In genomic region chr9:72919246-72919945, GRCh38 we compare ENCODE assay signal across 16 cellular contexts. TPM values are rescaled to one million over a fixed set of nuclear protein-coding genes. Genes with fewer than 3 reads are reported as not detected.
DNase-seq lines count a peak whose midpoint lies in the region; ATAC-seq, FAIRE-seq and TF ChIP-seq lines count a peak whose summit lies in the region.
"Had no signal": no experiment of that assay in that cellular context is flagged by ENCODE, and none has a peak within 500 bp of the region (broad histone marks: within the 10 kb centered on the region; RNA-seq: fewer than 3 reads in every experiment).

No MANE protein-coding gene starts in this region.

- no peak for DNase-seq in A549 (ENCODE audit: low read depth in 1 of 2, low spot score in 1 of 2)
- DNase-seq in testis = no peak
- no peak for DNase-seq in NCI-H2107 treated with DMSO at 0.1 percent for 48 hours (lab: John Stamatoyannopoulos, UW; ENCODE audit: unreplicated experiment)
- DNase-seq in ecto neural progenitor cell (ENCODE audit: low spot score) = no peak
- DNase-seq in activated naive CD4-positive, alpha-beta T cell treated with Interleukin-2 at 50 U/mL for 16 hours = no peak
- DNase-seq: 8988T; C1 segment of cervical spinal cord; Calu3; CD4-positive, alpha-beta memory T cell; COR-L47; DND-41; GOT3; HCEC 1CT had no signal

- intact Hi-C loops in testis (cut with DNase I; ENCODE audit: low total_unique reads) = no loop called here

- peak; percentile 3 to 4; a peak in 3 of 6 replicates for ATAC-seq in A549

- H3K4me3 ChIP-seq in A549 (peak overlapping the region; percentile 18), testis (no peak overlapping the region)

- 42% methylated on average over 4 of the region's 4 CpGs for WGBS in A549 (ENCODE audit: missing lambda C conversion rate)
- 60 to 70% methylated on average over 4 of the region's 4 CpGs for WGBS in testis, 2 donors

- TF ChIP-seq POLR2A in A549 (IDR thresholded peaks at IDR 0.05; ENCODE audit: low read length) = no peak
- TF ChIP-seq POLR2A in testis (IDR thresholded peaks at IDR 0.05) = no peak

- no peaks in the 10 kb centered on the region for H3K36me3 ChIP-seq in testis (ENCODE audit: low read depth, missing control alignments)

- H3K27ac ChIP-seq in A549 (peak overlapping the region; percentile 72 to 75), testis (peak overlapping the region; percentile 35 to 48)

- H3K9me3 ChIP-seq in A549 (no peaks in the 10 kb centered on the region), testis (no peaks in the 10 kb centered on the region)

- TF ChIP-seq CTCF in A549 (IDR thresholded peaks at IDR 0.05) = no peak
- no peak for TF ChIP-seq CTCF in testis (IDR thresholded peaks at IDR 0.05)

- H3K4me2 ChIP-seq in A549 = peak overlapping the region; percentile 94

- POLR2A ChIA-PET in A549 (lab: Yijun Ruan, JAX) = interaction anchor here (0.6 to 1.5 kb wide), 3 partner anchors 23 to 47 kb away, joined by 3 read pairs; no protein-coding TSS in a partner anchor

- CTCF ChIA-PET in A549 (lab: Yijun Ruan, JAX) = interaction anchor here (1.0 to 5.3 kb wide), 6 partner anchors 10 to 161 kb away, joined by 3 to 36 read pairs (median 6); no protein-coding TSS in a partner anchor

- FAIRE-seq in A549 (lab: Jason Lieb, UNC) = peak; percentile 63
- peak; percentile 15 for FAIRE-seq in endometrium (lab: Jason Lieb, UNC)
- FAIRE-seq: G401.6, GM12892 had no signal

- TF ChIP-seq RAD21 in A549 (conservative IDR thresholded peaks at IDR 0.05 in 1 of 2, IDR thresholded peaks at IDR 0.05 in 1 of 2) = no peak

- H3K4me1 ChIP-seq in A549 (peaks cover 100% of the 10 kb centered on the region), testis (peaks cover 9% of the 10 kb centered on the region)

- H3K27me3 ChIP-seq in testis = no peaks in the 10 kb centered on the region

- no peak for TF ChIP-seq EP300 in A549 (IDR thresholded peaks at IDR 0.05)

TF ChIP-seq in A549, 52 proteins besides CTCF, POLR2A, EP300 and RAD21:
- TF ChIP-seq HEYL (CRISPR knock-in tag; IDR thresholded peaks at IDR 0.05) (no peak), TP53 (CRISPR knock-in tag; IDR thresholded peaks at IDR 0.05) (peak; percentile 20; the same call in 1 of the 2 replicates), EHF (CRISPR knock-in tag; IDR thresholded peaks at IDR 0.05) (no peak), HOXB5 (CRISPR knock-in tag; IDR thresholded peaks at IDR 0.05) (no peak), FOSB (CRISPR knock-in tag; IDR thresholded peaks at IDR 0.05) (peak; percentile 83), HMGXB4 (CRISPR knock-in tag; IDR thresholded peaks at IDR 0.05; ENCODE audit: borderline replicate concordance) (peak; percentile 71; the same call in 1 of the 2 replicates), FOSL2 (IDR thresholded peaks at IDR 0.05) (no peak), FOSL2 (CRISPR knock-in tag; IDR thresholded peaks at IDR 0.05) (no peak; the same call in 1 of the 2 replicates), ZFP36 (IDR thresholded peaks at IDR 0.05; ENCODE audit: borderline replicate concordance, partially characterized antibody) (no peak), RARB (CRISPR knock-in tag; IDR thresholded peaks at IDR 0.05) (peak; percentile 86; the same call in 1 of the 2 replicates), CBX2 (IDR thresholded peaks at IDR 0.05; ENCODE audit: borderline replicate concordance, low read depth) (no peak), HOXA7 (CRISPR knock-in tag; IDR thresholded peaks at IDR 0.05) (peak; percentile 93), HES2 (IDR thresholded peaks at IDR 0.05) (no peak), TFCP2L1 (CRISPR knock-in tag; IDR thresholded peaks at IDR 0.05) (no peak), POLR2AphosphoS2 (conservative IDR thresholded peaks at IDR 0.05; ENCODE audit: low read length) (peak; percentile 98), CHD2 (IDR thresholded peaks at IDR 0.05; ENCODE audit: low read length, partially characterized antibody) (no peak), SREBF2 (IDR thresholded peaks at IDR 0.05) (no peak), USF2 (IDR thresholded peaks at IDR 0.05) (no peak), CBX8 (IDR thresholded peaks at IDR 0.05) (no peak), MAZ (IDR thresholded peaks at IDR 0.05; ENCODE audit: borderline replicate concordance, low read depth, low read length) (no peak), KDM5A (IDR thresholded peaks at IDR 0.05) (no peak), JUN (IDR thresholded peaks at IDR 0.05) (peak; percentile 41 to 69; a peak in 4 of 5 replicates), NFE2L2 (conservative IDR thresholded peaks at IDR 0.05; ENCODE audit: low read length) (no peak)

RNA-seq across cellular contexts. Expression of gene ALDH1A1, which starts 33.5 kb away (rescaled TPM):
- 6,119 and 8,617 TPM in 2 replicates for polyA plus RNA-seq in A549 (2011; rRNA removed)
- polyA plus RNA-seq in A549 (2012; cell fraction: cytosol; rRNA removed) = 2,623 and 3,095 TPM in 2 replicates
- polyA plus RNA-seq in A549 (2012; cell fraction: nucleus; rRNA removed) = 1,463 and 2,252 TPM in 2 replicates
- polyA plus RNA-seq in A549 (2017; fragmentation: RNase III; extraction: RNeasy Plus Mini Kit Qiagen cat#74134 plus additional on column Dnase treatment) = 9,362 to 9,987 TPM (median 9,373 TPM) in 3 replicates
- 2,553 and 2,631 TPM in 2 replicates for polyA minus RNA-seq in A549 (2011; rRNA and poly(A)+ RNA removed)
- total RNA-seq in testis = 100 to 1,000 TPM; 337 to 474 TPM
- polyA plus RNA-seq in testis (ENCODE audit: insufficient read depth, low read depth, low replicate concordance) = 307 TPM
- polyA plus RNA-seq: CD4-positive, alpha-beta memory T cell had no signal
